1 cellular context compared by ENCODE assay signal in genomic region chr16:21526923-21527807, GRCh38.
A peak's percentile ranks its signal among the peaks of the same experiment; 100 is the strongest.
TF ChIP-seq lines count a peak whose summit lies in the region.

No MANE protein-coding gene starts in this region.

TF ChIP-seq in HepG2, 621 proteins besides CTCF, POLR2A, EP300 and RAD21 (continued from another document and continues in another):
- TF ChIP-seq, protein P1, sequence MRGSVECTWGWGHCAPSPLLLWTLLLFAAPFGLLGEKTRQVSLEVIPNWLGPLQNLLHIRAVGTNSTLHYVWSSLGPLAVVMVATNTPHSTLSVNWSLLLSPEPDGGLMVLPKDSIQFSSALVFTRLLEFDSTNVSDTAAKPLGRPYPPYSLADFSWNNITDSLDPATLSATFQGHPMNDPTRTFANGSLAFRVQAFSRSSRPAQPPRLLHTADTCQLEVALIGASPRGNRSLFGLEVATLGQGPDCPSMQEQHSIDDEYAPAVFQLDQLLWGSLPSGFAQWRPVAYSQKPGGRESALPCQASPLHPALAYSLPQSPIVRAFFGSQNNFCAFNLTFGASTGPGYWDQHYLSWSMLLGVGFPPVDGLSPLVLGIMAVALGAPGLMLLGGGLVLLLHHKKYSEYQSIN (CRISPR knock-in tag; IDR thresholded peaks at IDR 0.05; ENCODE audit: borderline replicate concordance) = no peak
- TF ChIP-seq KDM2A (CRISPR knock-in tag; IDR thresholded peaks at IDR 0.05; ENCODE audit: borderline replicate concordance, low read depth) (peak; percentile 40; the same call in 1 of the 2 replicates), ZNF747 (CRISPR knock-in tag; IDR thresholded peaks at IDR 0.05; ENCODE audit: borderline replicate concordance) (no peak; the same call in 1 of the 2 replicates), ZNF280B (CRISPR knock-in tag; IDR thresholded peaks at IDR 0.05; ENCODE audit: borderline replicate concordance) (no peak), MAFF (IDR thresholded peaks at IDR 0.05; ENCODE audit: low read depth, low read length) (no peak), PAF1 (CRISPR knock-in tag; IDR thresholded peaks at IDR 0.05) (no peak), NFIC (IDR thresholded peaks at IDR 0.05; ENCODE audit: low read length) (no peak), ZNF761 (CRISPR knock-in tag; conservative IDR thresholded peaks at IDR 0.05) (0 out of 2 replicates have a peak, but pooled peaks have one; percentile 39), SNAPC5 (CRISPR knock-in tag; IDR thresholded peaks at IDR 0.05; ENCODE audit: borderline replicate concordance) (no peak), KLF12 (CRISPR knock-in tag; IDR thresholded peaks at IDR 0.05; ENCODE audit: borderline replicate concordance) (no peak), KDM1A (CRISPR knock-in tag; IDR thresholded peaks at IDR 0.05) (no peak), ZNF687 (CRISPR knock-in tag; IDR thresholded peaks at IDR 0.05) (0 out of 2 replicates have a peak, but pooled peaks have one; percentile 40), MAFK (conservative IDR thresholded peaks at IDR 0.05 in 1 of 2, IDR thresholded peaks at IDR 0.05 in 1 of 2; ENCODE audit: low read length in 2 of 2) (no peak), NR2F6 (IDR thresholded peaks at IDR 0.05) (no peak), NR2F6 (CRISPR knock-in tag; IDR thresholded peaks at IDR 0.05) (no peak; the same call in 1 of the 2 replicates), ZNF737 (CRISPR knock-in tag; IDR thresholded peaks at IDR 0.05; ENCODE audit: borderline replicate concordance) (no peak), GATAD2A (CRISPR knock-in tag; IDR thresholded peaks at IDR 0.05) (peak; percentile 41), ZNF264 (CRISPR knock-in tag; IDR thresholded peaks at IDR 0.05) (no peak), MIER3 (CRISPR knock-in tag; IDR thresholded peaks at IDR 0.05; ENCODE audit: borderline replicate concordance) (0 out of 2 replicates have a peak, but pooled peaks have one; percentile 42), KLF13 (CRISPR knock-in tag; IDR thresholded peaks at IDR 0.05) (0 out of 2 replicates have a peak, but pooled peaks have one; percentile 37), ZNF263 (CRISPR knock-in tag; IDR thresholded peaks at IDR 0.05) (peak; percentile 63), ZNF367 (CRISPR knock-in tag; IDR thresholded peaks at IDR 0.05; ENCODE audit: borderline replicate concordance) (no peak), SP2 (CRISPR knock-in tag; IDR thresholded peaks at IDR 0.05) (no peak), SRSF9 (IDR thresholded peaks at IDR 0.05; ENCODE audit: borderline replicate concordance, insufficient read depth, low read depth, low read length, poor library complexity, severe bottlenecking) (no peak), TCF12 (IDR thresholded peaks at IDR 0.05) (no peak), TCF12 (CRISPR knock-in tag; IDR thresholded peaks at IDR 0.05) (no peak), HNRNPUL1 (IDR thresholded peaks at IDR 0.05; ENCODE audit: low read depth, low read length) (no peak), ESRRA (CRISPR knock-in tag; IDR thresholded peaks at IDR 0.05; ENCODE audit: low read depth) (no peak), GMEB1 (CRISPR knock-in tag; IDR thresholded peaks at IDR 0.05; ENCODE audit: borderline replicate concordance) (no peak; the same call in 1 of the 2 replicates), CHD2 (IDR thresholded peaks at IDR 0.05; ENCODE audit: low read depth, low read length) (peak; percentile 40; the same call in 1 of the 2 replicates), THAP11 (CRISPR knock-in tag; IDR thresholded peaks at IDR 0.05) (0 out of 2 replicates have a peak, but pooled peaks have one; percentile 20), SNAPC2 (CRISPR knock-in tag; IDR thresholded peaks at IDR 0.05) (no peak), ZNF550 (CRISPR knock-in tag; IDR thresholded peaks at IDR 0.05; ENCODE audit: borderline replicate concordance) (no peak), RARA (CRISPR knock-in tag; IDR thresholded peaks at IDR 0.05) (no peak; the same call in 1 of the 2 replicates), ERF (CRISPR knock-in tag; IDR thresholded peaks at IDR 0.05) (peak; percentile 84), ZNF296 (CRISPR knock-in tag; conservative IDR thresholded peaks at IDR 0.05) (peak; percentile 80), MIXL1 (CRISPR knock-in tag; IDR thresholded peaks at IDR 0.05) (peak; percentile 40; the same call in 1 of the 2 replicates), ZNF383 (CRISPR knock-in tag; IDR thresholded peaks at IDR 0.05; ENCODE audit: borderline replicate concordance) (no peak), ZNF790 (CRISPR knock-in tag; IDR thresholded peaks at IDR 0.05; ENCODE audit: borderline replicate concordance) (no peak), ZNF75D (CRISPR knock-in tag; IDR thresholded peaks at IDR 0.05; ENCODE audit: borderline replicate concordance) (no peak), ZNF841 (CRISPR knock-in tag; IDR thresholded peaks at IDR 0.05; ENCODE audit: borderline replicate concordance) (no peak), SIX4 (CRISPR knock-in tag; IDR thresholded peaks at IDR 0.05) (0 out of 2 replicates have a peak, but pooled peaks have one; percentile 33), HES4 (CRISPR knock-in tag; IDR thresholded peaks at IDR 0.05; ENCODE audit: borderline replicate concordance) (peak; percentile 64), ZNF354B (CRISPR knock-in tag; IDR thresholded peaks at IDR 0.05) (no peak), MEIS1 (CRISPR knock-in tag; IDR thresholded peaks at IDR 0.05; ENCODE audit: borderline replicate concordance) (0 out of 2 replicates have a peak, but pooled peaks have one; percentile 56), PPARG (CRISPR knock-in tag; conservative IDR thresholded peaks at IDR 0.05) (no peak), NR2F2 (IDR thresholded peaks at IDR 0.05; ENCODE audit: borderline replicate concordance, low read depth) (no peak), FIP1L1 (IDR thresholded peaks at IDR 0.05; ENCODE audit: borderline replicate concordance, insufficient read depth, low read depth, low read length) (no peak), AKAP8 (CRISPR knock-in tag; IDR thresholded peaks at IDR 0.05) (no peak), ZNF670 (CRISPR knock-in tag; IDR thresholded peaks at IDR 0.05; ENCODE audit: borderline replicate concordance) (no peak), KLF6 (CRISPR knock-in tag; IDR thresholded peaks at IDR 0.05) (no peak)
- TF ChIP-seq, protein P2, sequence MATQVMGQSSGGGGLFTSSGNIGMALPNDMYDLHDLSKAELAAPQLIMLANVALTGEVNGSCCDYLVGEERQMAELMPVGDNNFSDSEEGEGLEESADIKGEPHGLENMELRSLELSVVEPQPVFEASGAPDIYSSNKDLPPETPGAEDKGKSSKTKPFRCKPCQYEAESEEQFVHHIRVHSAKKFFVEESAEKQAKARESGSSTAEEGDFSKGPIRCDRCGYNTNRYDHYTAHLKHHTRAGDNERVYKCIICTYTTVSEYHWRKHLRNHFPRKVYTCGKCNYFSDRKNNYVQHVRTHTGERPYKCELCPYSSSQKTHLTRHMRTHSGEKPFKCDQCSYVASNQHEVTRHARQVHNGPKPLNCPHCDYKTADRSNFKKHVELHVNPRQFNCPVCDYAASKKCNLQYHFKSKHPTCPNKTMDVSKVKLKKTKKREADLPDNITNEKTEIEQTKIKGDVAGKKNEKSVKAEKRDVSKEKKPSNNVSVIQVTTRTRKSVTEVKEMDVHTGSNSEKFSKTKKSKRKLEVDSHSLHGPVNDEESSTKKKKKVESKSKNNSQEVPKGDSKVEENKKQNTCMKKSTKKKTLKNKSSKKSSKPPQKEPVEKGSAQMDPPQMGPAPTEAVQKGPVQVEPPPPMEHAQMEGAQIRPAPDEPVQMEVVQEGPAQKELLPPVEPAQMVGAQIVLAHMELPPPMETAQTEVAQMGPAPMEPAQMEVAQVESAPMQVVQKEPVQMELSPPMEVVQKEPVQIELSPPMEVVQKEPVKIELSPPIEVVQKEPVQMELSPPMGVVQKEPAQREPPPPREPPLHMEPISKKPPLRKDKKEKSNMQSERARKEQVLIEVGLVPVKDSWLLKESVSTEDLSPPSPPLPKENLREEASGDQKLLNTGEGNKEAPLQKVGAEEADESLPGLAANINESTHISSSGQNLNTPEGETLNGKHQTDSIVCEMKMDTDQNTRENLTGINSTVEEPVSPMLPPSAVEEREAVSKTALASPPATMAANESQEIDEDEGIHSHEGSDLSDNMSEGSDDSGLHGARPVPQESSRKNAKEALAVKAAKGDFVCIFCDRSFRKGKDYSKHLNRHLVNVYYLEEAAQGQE (IDR thresholded peaks at IDR 0.05; ENCODE audit: borderline replicate concordance in 1 of 2, low read depth in 1 of 2, low read length in 2 of 2) = no peak
- TF ChIP-seq, protein P3, sequence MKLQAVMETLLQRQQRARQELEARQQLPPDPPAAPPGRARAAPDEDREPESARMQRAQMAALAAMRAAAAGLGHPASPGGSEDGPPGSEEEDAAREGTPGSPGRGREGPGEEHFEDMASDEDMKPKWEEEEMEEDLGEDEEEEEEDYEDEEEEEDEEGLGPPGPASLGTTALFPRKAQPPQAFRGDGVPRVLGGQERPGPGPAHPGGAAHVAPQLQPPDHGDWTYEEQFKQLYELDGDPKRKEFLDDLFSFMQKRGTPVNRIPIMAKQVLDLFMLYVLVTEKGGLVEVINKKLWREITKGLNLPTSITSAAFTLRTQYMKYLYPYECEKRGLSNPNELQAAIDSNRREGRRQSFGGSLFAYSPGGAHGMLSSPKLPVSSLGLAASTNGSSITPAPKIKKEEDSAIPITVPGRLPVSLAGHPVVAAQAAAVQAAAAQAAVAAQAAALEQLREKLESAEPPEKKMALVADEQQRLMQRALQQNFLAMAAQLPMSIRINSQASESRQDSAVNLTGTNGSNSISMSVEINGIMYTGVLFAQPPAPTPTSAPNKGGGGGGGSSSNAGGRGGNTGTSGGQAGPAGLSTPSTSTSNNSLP (IDR thresholded peaks at IDR 0.05; ENCODE audit: low read depth, low read length) = peak; percentile 58; the same call in 1 of the 2 replicates
- TF ChIP-seq, protein P4, sequence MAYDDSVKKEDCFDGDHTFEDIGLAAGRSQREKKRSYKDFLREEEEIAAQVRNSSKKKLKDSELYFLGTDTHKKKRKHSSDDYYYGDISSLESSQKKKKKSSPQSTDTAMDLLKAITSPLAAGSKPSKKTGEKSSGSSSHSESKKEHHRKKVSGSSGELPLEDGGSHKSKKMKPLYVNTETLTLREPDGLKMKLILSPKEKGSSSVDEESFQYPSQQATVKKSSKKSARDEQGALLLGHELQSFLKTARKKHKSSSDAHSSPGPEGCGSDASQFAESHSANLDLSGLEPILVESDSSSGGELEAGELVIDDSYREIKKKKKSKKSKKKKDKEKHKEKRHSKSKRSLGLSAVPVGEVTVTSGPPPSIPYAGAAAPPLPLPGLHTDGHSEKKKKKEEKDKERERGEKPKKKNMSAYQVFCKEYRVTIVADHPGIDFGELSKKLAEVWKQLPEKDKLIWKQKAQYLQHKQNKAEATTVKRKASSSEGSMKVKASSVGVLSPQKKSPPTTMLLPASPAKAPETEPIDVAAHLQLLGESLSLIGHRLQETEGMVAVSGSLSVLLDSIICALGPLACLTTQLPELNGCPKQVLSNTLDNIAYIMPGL (CRISPR knock-in tag; IDR thresholded peaks at IDR 0.05; ENCODE audit: borderline replicate concordance in 1 of 2, low read depth in 1 of 2) = peak in 1 of 2 experiments; percentile 52; a peak in 1 of 4 replicates
